15 cellular contexts compared by ENCODE assay signal in genomic region chr1:24978383-24979032, GRCh38. TPM values are rescaled to one million over a fixed set of nuclear protein-coding genes. Genes with fewer than 3 reads are reported as not detected.
A peak's percentile ranks its signal among the peaks of the same experiment; 100 is the strongest.
DNase-seq lines count a peak whose midpoint lies in the region; FAIRE-seq and TF ChIP-seq lines count a peak whose summit lies in the region.
"Had no signal": no experiment of that assay in that cellular context is flagged by ENCODE, and none has a peak within 500 bp of the region (broad histone marks: within the 10 kb centered on the region; RNA-seq: fewer than 3 reads in every experiment).

No MANE protein-coding gene starts in this region.

- H3K9me3 Mint-ChIP-seq in activated naive CD8-positive, alpha-beta T cell (ENCODE audit: low read depth) = peaks cover 11% of the 10 kb centered on the region
- peaks cover 25% of the 10 kb centered on the region for H3K9me3 Mint-ChIP-seq in osteocyte (ENCODE audit: unreplicated experiment)

- H3K27ac Mint-ChIP-seq in activated naive CD8-positive, alpha-beta T cell = peak overlapping the region; percentile 74
- no peak overlapping the region for H3K27ac Mint-ChIP-seq in osteocyte (ENCODE audit: unreplicated experiment)
- H3K27ac Mint-ChIP-seq: effector memory CD8-positive, alpha-beta T cell had no signal

- peak; percentile 47 for DNase-seq in NK-92 treated with Interleukin-12 subunit alpha and Interleukin-12 subunit beta, amount 100 ng/mL, for 24 hours (lab: John Stamatoyannopoulos, UW)
- DNase-seq in NK-92 (lab: John Stamatoyannopoulos, UW; ENCODE audit: unreplicated experiment) (no peak), CD1c-positive myeloid dendritic cell (ENCODE audit: extremely low spot score) (peak; percentile 40), Kasumi-1 (lab: John Stamatoyannopoulos, UW) (peak; percentile 79 to 83), ACHN (no peak), urothelium cell line (ENCODE audit: low spot score) (no peak), osteocyte (ENCODE audit: extremely low spot score, unreplicated experiment) (no peak)
- DNase-seq: activated gamma-delta T cell treated with Interleukin-2 at 50 U/mL for 16 hours; effector memory CD8-positive, alpha-beta T cell; H7; left colon; NCI-H1930; NCI-H446 had no signal

- no peaks in the 10 kb centered on the region for H3K27me3 Mint-ChIP-seq in activated naive CD8-positive, alpha-beta T cell
- peaks cover 26% of the 10 kb centered on the region for H3K27me3 Mint-ChIP-seq in osteocyte (ENCODE audit: unreplicated experiment)

- no peak for TF ChIP-seq CTCF in osteocyte (IDR thresholded peaks at IDR 0.05)

- peaks cover 15% of the 10 kb centered on the region for H3K36me3 Mint-ChIP-seq in activated naive CD8-positive, alpha-beta T cell
- H3K36me3 Mint-ChIP-seq in osteocyte (ENCODE audit: unreplicated experiment) = peaks cover 6% of the 10 kb centered on the region

- peaks cover 74% of the 10 kb centered on the region for H3K4me1 Mint-ChIP-seq in activated naive CD8-positive, alpha-beta T cell (ENCODE audit: low read depth)
- H3K4me1 Mint-ChIP-seq in osteocyte (ENCODE audit: unreplicated experiment) = no peaks in the 10 kb centered on the region

- FAIRE-seq in urothelium cell line (lab: Jason Lieb, UNC) = no peak

- no peak overlapping the region for H3K4me3 Mint-ChIP-seq in activated naive CD8-positive, alpha-beta T cell
- H3K4me3 Mint-ChIP-seq in osteocyte (ENCODE audit: unreplicated experiment) = no peak overlapping the region
- H3K4me3 Mint-ChIP-seq: effector memory CD8-positive, alpha-beta T cell had no signal

- in situ Hi-C loops in ACHN (cut with HindIII; ENCODE audit: low pct_ligation_motif_present, low pct_unique_long_range_greater_than_20kb, low sequenced_read_pairs) = no loop called here

RNA-seq across cellular contexts. Expression of gene RUNX3, which starts 48.4 kb away (rescaled TPM):
- not detected in 2 replicates for total RNA-seq in osteocyte
- total RNA-seq: MCF 10A had no signal

Comparison
In these comparisons a context has a peak if more than half of its experiments do, and no peak if none do; other contexts are left out.
1. DNase-seq: peak in NK-92 treated with Interleukin-12 subunit alpha and Interleukin-12 subunit beta, amount 100 ng/mL, for 24 hours (single experiment), CD1c-positive myeloid dendritic cell (single experiment) and Kasumi-1 (2 of 2); none in NK-92 (single experiment), ACHN (single experiment), urothelium cell line (single experiment) and osteocyte (single experiment).